8 cellular contexts compared by ENCODE assay signal in the genomic region with DNA sequence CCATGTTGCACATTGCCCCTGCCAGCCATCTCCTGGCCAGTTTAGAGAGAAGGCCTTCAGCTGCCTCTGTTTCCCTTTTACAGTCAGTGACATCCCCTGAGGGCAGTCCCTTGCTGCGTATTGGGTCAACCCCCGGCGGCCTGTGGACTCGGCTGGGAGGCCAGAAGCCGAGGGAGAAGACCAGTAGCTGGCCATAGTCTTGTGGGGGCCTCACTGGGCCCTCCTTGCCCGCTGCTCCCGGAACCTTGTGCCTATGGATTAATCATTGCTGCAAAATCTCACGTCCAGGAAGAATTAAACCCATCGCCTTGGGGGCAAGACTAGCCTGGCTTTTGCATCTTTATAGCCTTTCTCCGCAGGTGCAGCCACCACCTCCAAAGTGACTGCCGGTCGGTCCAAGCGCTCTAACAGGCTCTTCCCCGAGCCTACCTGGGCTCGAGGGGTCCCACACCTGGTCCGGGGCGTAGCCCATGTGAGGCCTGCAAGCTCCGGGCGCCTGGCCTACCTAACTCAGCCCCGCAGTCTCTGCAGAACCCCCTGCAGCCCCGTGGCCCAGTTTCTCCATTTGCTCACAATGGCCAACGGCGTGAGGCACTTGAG. TPM values are rescaled to one million over a fixed set of nuclear protein-coding genes. Genes with fewer than 3 reads are reported as not detected.
A peak's percentile ranks its signal among the peaks of the same experiment; 100 is the strongest.
DNase-seq lines count a peak whose midpoint lies in the region; ATAC-seq and FAIRE-seq lines count a peak whose summit lies in the region.

No MANE protein-coding gene starts in this region.

- peaks cover 17% of the 10 kb centered on the region for H3F3A ChIP-seq in GM23248 (ENCODE audit: insufficient read depth)

- H3K27me3 ChIP-seq in GM23248 (replicated peaks; ENCODE audit: insufficient read depth): no peaks in the 10 kb centered on the region
- no peaks in the 10 kb centered on the region for H3K27me3 ChIP-seq in right cardiac atrium (ENCODE audit: control insufficient read depth, insufficient read depth)
- no peaks in the 10 kb centered on the region for H3K27me3 ChIP-seq in small intestine (ENCODE audit: control insufficient read depth in 2 of 2, insufficient read depth in 2 of 2, low read length in 2 of 2)

- H3K4me2 ChIP-seq in GM23248 (ENCODE audit: unreplicated experiment): peak overlapping the region; percentile 84

- peak overlapping the region; percentile 83 for H3K4me3 ChIP-seq in GM23248
- peak overlapping the region; percentile 67 for H3K4me3 ChIP-seq in right cardiac atrium (ENCODE audit: low read length)
- H3K4me3 ChIP-seq in small intestine (ENCODE audit: low read depth in 1 of 2, low read length in 2 of 2): peak overlapping the region; percentile 30 to 40

- peaks cover 21% of the 10 kb centered on the region for H3K4me1 Mint-ChIP-seq in T-helper 17 cell

- peak overlapping the region; percentile 80 for H3K27ac ChIP-seq in GM23248
- peak overlapping the region; percentile 36 for H3K27ac ChIP-seq in right cardiac atrium (ENCODE audit: low read length)
- peak overlapping the region; percentile 56 to 94 for H3K27ac ChIP-seq in small intestine (ENCODE audit: low read depth in 1 of 2, low read length in 1 of 2)

- in situ Hi-C loops in GM23248 (cut with MboI): no loop called here

- peak overlapping the region; percentile 82 for H3K9ac ChIP-seq in GM23248

- intact Hi-C loops in right cardiac atrium (cut with DNase I): loop anchor here in 1 of 4 donors (10.0 kb wide), 1 partner anchor 52 kb away; no protein-coding TSS in a partner anchor

- H3K36me3 ChIP-seq in GM23248 (ENCODE audit: low read depth) (peaks cover 19% of the 10 kb centered on the region; the same call in 1 of the 2 replicates), small intestine (ENCODE audit: control insufficient read depth in 2 of 2, insufficient read depth in 2 of 2, low read length in 2 of 2) (no peaks in the 10 kb centered on the region)

- no peak for FAIRE-seq in small intestine (lab: Jason Lieb, UNC)

- H3K4me3 Mint-ChIP-seq in T-helper 17 cell: peak overlapping the region; percentile 92

- H3K9me3 ChIP-seq in GM23248 (ENCODE audit: low read depth): no peaks in the 10 kb centered on the region
- no peaks in the 10 kb centered on the region for H3K9me3 ChIP-seq in T-helper 17 cell (ENCODE audit: control insufficient read depth, low read length, poor library complexity, severe bottlenecking)
- H3K9me3 ChIP-seq in right cardiac atrium (ENCODE audit: control insufficient read depth, low read length): no peaks in the 10 kb centered on the region
- no peaks in the 10 kb centered on the region for H3K9me3 ChIP-seq in small intestine (ENCODE audit: control insufficient read depth, low read depth)

- WGBS in GM23248 (ENCODE audit: low coverage in 1 of 2, low lambda C conversion rate in 2 of 2, missing lambda C conversion rate in 2 of 2), 2 experiments: 53 to 56% methylated on average over 23 of the region's 23 CpGs
- 48% methylated on average over 23 of the region's 23 CpGs for WGBS in right cardiac atrium
- WGBS in small intestine, 3 donors: 32 to 47% (median 40%) methylated on average over 23 of the region's 23 CpGs

- H3K4me1 ChIP-seq in GM23248 (ENCODE audit: insufficient read depth) (peaks cover 32% of the 10 kb centered on the region), right cardiac atrium (ENCODE audit: control insufficient read depth, insufficient read depth, low read length) (peaks cover 2% of the 10 kb centered on the region), small intestine (ENCODE audit: control insufficient read depth in 2 of 2, insufficient read depth in 1 of 2, low read depth in 1 of 2, low read length in 1 of 2) (peaks cover 0 to 3% of the 10 kb centered on the region in 2 donors)

- no peak overlapping the region for H3K27ac Mint-ChIP-seq in T-helper 17 cell

- H2AFZ ChIP-seq in GM23248: peak overlapping the region; percentile 83

- ATAC-seq in T-helper 17 cell: no peak
- ATAC-seq in right cardiac atrium: no peak
- ATAC-seq in HG03108 (IDR thresholded peaks at IDR 0.05; ENCODE audit: unreplicated experiment): no peak

- H3K9me2 ChIP-seq in GM23248 (ENCODE audit: insufficient read depth): no peaks in the 10 kb centered on the region

- DNase-seq in GM23248 (no peak), T-helper 17 cell (no peak), right cardiac atrium (no peak), small intestine (no peak), NAMALWA (ENCODE audit: low spot score) (no peak), occipital lobe (lab: John Stamatoyannopoulos, UW) (no peak), NCI-H2227 treated with DMSO at 0.1 percent for 48 hours (lab: John Stamatoyannopoulos, UW) (no peak)

- no peaks in the 10 kb centered on the region; the same call in 1 of the 2 replicates for H4K20me1 ChIP-seq in GM23248 (ENCODE audit: insufficient read depth)

- H3K79me2 ChIP-seq in GM23248 (ENCODE audit: insufficient read depth): peaks cover 32% of the 10 kb centered on the region

- peaks cover 19% of the 10 kb centered on the region for H3K27me3 Mint-ChIP-seq in T-helper 17 cell

- H3K36me3 Mint-ChIP-seq in T-helper 17 cell (ENCODE audit: low read depth): no peaks in the 10 kb centered on the region

RNA-seq across cellular contexts. Expression of a gene that starts 0.9 kb away (rescaled TPM):
- total RNA-seq in GM23248 (2014; rRNA removed; shearing (Covaris generic)): 65.8 and 74.4 TPM in 2 replicates
- polyA plus RNA-seq in GM23248 (2016; fragmentation: Nextera tagmentation; extraction: Ambion mirVana) (43.8 and 47.2 TPM in 2 replicates), right cardiac atrium (3.2 TPM), small intestine (10 to 100 TPM in 1 of 3 donors, 1 to 10 TPM in 2; 1.1 to 37.3 (median 8.9) TPM)
- total RNA-seq in T-helper 17 cell (under 1 TPM; 0.35 to 0.70 TPM), right cardiac atrium (1 to 10 TPM; 1.6 to 2.0 (median 1.7) TPM), occipital lobe (4.2 TPM)

RNA-seq across cellular contexts. Expression of a gene that starts 23.3 kb away (rescaled TPM):
- not detected in 2 replicates for total RNA-seq in GM23248 (2014; rRNA removed; shearing (Covaris generic))
- polyA plus RNA-seq in GM23248 (2016; fragmentation: Nextera tagmentation; extraction: Ambion mirVana) (not detected in 2 replicates), right cardiac atrium (7.2 TPM), small intestine (10 to 100 TPM in 1 of 3 donors, 1 to 10 TPM in 1, under 1 TPM in 1; 0.81 to 13.2 (median 1.3) TPM)
- total RNA-seq in T-helper 17 cell (not detected), right cardiac atrium (10 to 100 TPM in 1 of 4 donors, 1 to 10 TPM in 3; 5.9 to 14.4 (median 7.2) TPM), occipital lobe (4.8 TPM)

RNA-seq across cellular contexts. Expression of a gene that starts 58.2 kb away (rescaled TPM):
- 30.4 and 32.7 TPM in 2 replicates for total RNA-seq in GM23248 (2014; rRNA removed; shearing (Covaris generic))
- polyA plus RNA-seq in GM23248 (2016; fragmentation: Nextera tagmentation; extraction: Ambion mirVana) (15.8 and 16.4 TPM in 2 replicates), right cardiac atrium (12.7 TPM), small intestine (10 to 100 TPM in 2 of 3 donors, 1 to 10 TPM in 1; 7.6 to 11.2 (median 10.3) TPM)
- total RNA-seq in T-helper 17 cell (10 to 100 TPM; 13.6 to 18.4 TPM), right cardiac atrium (10 to 100 TPM; 17.6 to 21.0 (median 19.4) TPM), occipital lobe (27.5 TPM)

Comparison
In these comparisons a context has a peak if more than half of its experiments do, and no peak if none do; other contexts are left out.
1. RNA of a gene that starts 0.9 kb away (total RNA-seq): 65.8 to 74.4 TPM in GM23248; 4.2 TPM in occipital lobe (single experiment), 1.6 to 2.0 TPM in right cardiac atrium and 0.35 to 0.70 TPM in T-helper 17 cell; every median in the first group is over 10 times any median in the second.
2. Peak in every context shown above with its lines, with median percentiles within 50 percentile points of each other: H3K27ac ChIP-seq and H3K4me3 ChIP-seq.